Comparison of ENCODE assay signal across 1 cellular context in genomic region chr13:26221721-26222522, GRCh38.
TF ChIP-seq lines count a peak whose summit lies in the region.

RNF6 (minus strand) TSS chr13:26222314; CDS start chr13:26219649, 2,665 bp downstream.

TF ChIP-seq in HepG2, 621 proteins besides CTCF, POLR2A, EP300 and RAD21 (continued from another document and continues in another):
- TF ChIP-seq TBL1XR1 (IDR thresholded peaks at IDR 0.05; ENCODE audit: borderline replicate concordance, low read length, partially characterized antibody): no peak
- TF ChIP-seq ZNF572 (CRISPR knock-in tag; IDR thresholded peaks at IDR 0.05): no peak
- peak; percentile 33; the same call in 1 of the 2 replicates for TF ChIP-seq ZNF547 (CRISPR knock-in tag; IDR thresholded peaks at IDR 0.05)
- TF ChIP-seq ZNF33B (CRISPR knock-in tag; IDR thresholded peaks at IDR 0.05): 0 out of 2 replicates have a peak, but pooled peaks have one; percentile 71
- peak; percentile 73 for TF ChIP-seq HDAC1 (CRISPR knock-in tag; IDR thresholded peaks at IDR 0.05)
- no peak for TF ChIP-seq ZZZ3 (CRISPR knock-in tag; IDR thresholded peaks at IDR 0.05; ENCODE audit: borderline replicate concordance)
- peak; percentile 82 for TF ChIP-seq HOXA5 (CRISPR knock-in tag; IDR thresholded peaks at IDR 0.05)
- peak; percentile 47 for TF ChIP-seq HNF1B (CRISPR knock-in tag; IDR thresholded peaks at IDR 0.05)
- no peak; the same call in 1 of the 2 replicates for TF ChIP-seq PBX3 (CRISPR knock-in tag; IDR thresholded peaks at IDR 0.05; ENCODE audit: borderline replicate concordance)
- no peak for TF ChIP-seq ATF5 (CRISPR knock-in tag; IDR thresholded peaks at IDR 0.05; ENCODE audit: low read depth)
- no peak for TF ChIP-seq FOXK2 (IDR thresholded peaks at IDR 0.05)
- no peak for TF ChIP-seq MAFK (conservative IDR thresholded peaks at IDR 0.05 in 1 of 2, IDR thresholded peaks at IDR 0.05 in 1 of 2; ENCODE audit: low read length in 2 of 2)
- peak; percentile 51; the same call in 1 of the 2 replicates for TF ChIP-seq ZNF766 (CRISPR knock-in tag; IDR thresholded peaks at IDR 0.05; ENCODE audit: borderline replicate concordance)
- peak; percentile 76 for TF ChIP-seq SIN3B (IDR thresholded peaks at IDR 0.05; ENCODE audit: low read length)
- TF ChIP-seq NR2F1 (CRISPR knock-in tag; IDR thresholded peaks at IDR 0.05): 0 out of 4 replicates have a peak, but pooled peaks of 1 of the 2 experiments have one; percentile 34
- no peak for TF ChIP-seq ZNF549 (CRISPR knock-in tag; IDR thresholded peaks at IDR 0.05)
- 0 out of 2 replicates have a peak, but pooled peaks have one; percentile 16 for TF ChIP-seq ZNF7 (CRISPR knock-in tag; IDR thresholded peaks at IDR 0.05)
- TF ChIP-seq ZNF337 (CRISPR knock-in tag; IDR thresholded peaks at IDR 0.05; ENCODE audit: borderline replicate concordance, low read depth): 0 out of 2 replicates have a peak, but pooled peaks have one; percentile 44
- TF ChIP-seq ADNP (CRISPR knock-in tag; IDR thresholded peaks at IDR 0.05): no peak
- TF ChIP-seq ZBED4 (CRISPR knock-in tag; IDR thresholded peaks at IDR 0.05; ENCODE audit: borderline replicate concordance): peak; percentile 57
- TF ChIP-seq BRD4 (CRISPR knock-in tag; IDR thresholded peaks at IDR 0.05): peak; percentile 99
- no peak for TF ChIP-seq ATAD3A (CRISPR knock-in tag; IDR thresholded peaks at IDR 0.05)
- TF ChIP-seq ZNF556 (CRISPR knock-in tag; IDR thresholded peaks at IDR 0.05; ENCODE audit: borderline replicate concordance): peak; percentile 91
- peak; percentile 70 for TF ChIP-seq NCOA2 (CRISPR knock-in tag; IDR thresholded peaks at IDR 0.05)
- 0 out of 2 replicates have a peak, but pooled peaks have one; percentile 56 for TF ChIP-seq ZFAT (CRISPR knock-in tag; conservative IDR thresholded peaks at IDR 0.05)
- TF ChIP-seq DRAP1 (CRISPR knock-in tag; IDR thresholded peaks at IDR 0.05): peak; percentile 38; the same call in 1 of the 2 replicates
- 0 out of 2 replicates have a peak, but pooled peaks have one; percentile 54 for TF ChIP-seq ZNF704 (CRISPR knock-in tag; IDR thresholded peaks at IDR 0.05; ENCODE audit: borderline replicate concordance)
- TF ChIP-seq ELF3 (CRISPR knock-in tag; IDR thresholded peaks at IDR 0.05): peak; percentile 92
- peak; percentile 39; the same call in 1 of the 2 replicates for TF ChIP-seq ZNF44 (CRISPR knock-in tag; IDR thresholded peaks at IDR 0.05)
- no peak for TF ChIP-seq PPARG (CRISPR knock-in tag; conservative IDR thresholded peaks at IDR 0.05)
- no peak for TF ChIP-seq HINFP (CRISPR knock-in tag; IDR thresholded peaks at IDR 0.05; ENCODE audit: low read depth)
- no peak for TF ChIP-seq PREB (CRISPR knock-in tag; IDR thresholded peaks at IDR 0.05)
- peak in 1 of 2 experiments; percentile 60; a peak in 1 of 4 replicates for TF ChIP-seq ATF4 (CRISPR knock-in tag; IDR thresholded peaks at IDR 0.05)
- TF ChIP-seq ZNF629 (CRISPR knock-in tag; conservative IDR thresholded peaks at IDR 0.05): no peak
- 0 out of 2 replicates have a peak, but pooled peaks have one; percentile 29 for TF ChIP-seq MAZ (IDR thresholded peaks at IDR 0.05; ENCODE audit: borderline replicate concordance, low read depth, low read length)
- TF ChIP-seq MAZ (CRISPR knock-in tag; IDR thresholded peaks at IDR 0.05; ENCODE audit: low read depth): 0 out of 2 replicates have a peak, but pooled peaks have one; percentile 67
- TF ChIP-seq TP53 (CRISPR knock-in tag; conservative IDR thresholded peaks at IDR 0.05): peak; percentile 56; the same call in 1 of the 2 replicates
- peak; percentile 25; the same call in 1 of the 2 replicates for TF ChIP-seq AKNA (CRISPR knock-in tag; IDR thresholded peaks at IDR 0.05; ENCODE audit: borderline replicate concordance)
- peak; percentile 93 for TF ChIP-seq GATAD1 (CRISPR knock-in tag; IDR thresholded peaks at IDR 0.05)
- peak; percentile 46 for TF ChIP-seq PHF21A (CRISPR knock-in tag; IDR thresholded peaks at IDR 0.05)
- peak; percentile 98 for TF ChIP-seq ZNF788 (CRISPR knock-in tag; IDR thresholded peaks at IDR 0.05; ENCODE audit: borderline replicate concordance)
- TF ChIP-seq KLF15 (CRISPR knock-in tag; IDR thresholded peaks at IDR 0.05; ENCODE audit: borderline replicate concordance): peak; percentile 45; the same call in 1 of the 2 replicates
- TF ChIP-seq GATAD2A (CRISPR knock-in tag; IDR thresholded peaks at IDR 0.05): 0 out of 2 replicates have a peak, but pooled peaks have one; percentile 23
- TF ChIP-seq REXO4 (CRISPR knock-in tag; IDR thresholded peaks at IDR 0.05; ENCODE audit: borderline replicate concordance): peak; percentile 59; the same call in 1 of the 2 replicates
- TF ChIP-seq PAWR (CRISPR knock-in tag; IDR thresholded peaks at IDR 0.05; ENCODE audit: borderline replicate concordance): no peak
